ENCODE assay signal across 19 cellular contexts in the genomic region with DNA sequence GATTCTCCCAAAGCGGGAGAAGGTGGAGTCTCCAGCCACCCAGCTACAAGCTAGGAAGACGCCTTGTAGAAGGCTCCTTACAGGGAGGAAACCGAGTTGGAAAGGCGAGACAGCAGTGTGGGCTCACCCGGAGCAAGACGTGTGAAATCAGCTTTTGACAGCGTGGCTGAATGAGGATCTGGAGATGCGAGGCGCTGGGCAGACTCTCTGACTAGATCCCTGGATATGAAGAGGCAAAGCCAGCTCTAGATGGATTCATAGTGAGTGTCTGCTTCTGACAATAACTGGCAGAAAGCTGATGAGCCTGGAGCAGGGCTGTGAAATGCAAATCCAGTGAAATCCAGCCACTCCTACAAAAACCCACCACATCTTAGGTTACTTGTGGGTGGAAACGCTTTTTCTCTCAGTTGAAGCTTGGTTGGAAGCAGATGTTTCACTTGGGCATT. TPM values are rescaled to one million over a fixed set of nuclear protein-coding genes. Genes with fewer than 3 reads are reported as not detected.
DNase-seq lines count a peak whose midpoint lies in the region; ATAC-seq and TF ChIP-seq lines count a peak whose summit lies in the region.
"Had no signal": no experiment of that assay in that cellular context is flagged by ENCODE, and none has a peak within 500 bp of the region (broad histone marks: within the 10 kb centered on the region; RNA-seq: fewer than 3 reads in every experiment).

No MANE protein-coding gene starts in this region.

- peak overlapping the region; percentile 17 for H2AFZ ChIP-seq in osteoblast (ENCODE audit: low read length)

- in situ Hi-C loops in transverse colon (cut with MboI; ENCODE audit: low pct_ligation_motif_present in 1 of 4, low pct_unique_long_range_greater_than_20kb in 1 of 4, low sequenced_read_pairs in 3 of 4) = no loop called here

- no peak for TF ChIP-seq EP300 in transverse colon (IDR thresholded peaks at IDR 0.05; ENCODE audit: low read depth)

- H3K4me3 ChIP-seq in heart left ventricle (no peak overlapping the region), osteoblast (ENCODE audit: insufficient read depth, low read length) (peak overlapping the region; percentile 28), transverse colon (no peak overlapping the region)
- H3K4me3 ChIP-seq: A549, dorsolateral prefrontal cortex, K562 had no signal

- DNase-seq in heart left ventricle = no peak
- DNase-seq in Right ventricle myocardium inferior (ENCODE audit: missing footprints) = no peak
- peak; percentile 32 for DNase-seq in ecto neural progenitor cell (ENCODE audit: low spot score)
- DNase-seq in osteoblast (ENCODE audit: insufficient read length, low spot score, missing footprints) = peak; percentile 36
- DNase-seq in transverse colon = no peak
- DNase-seq in NAMALWA (ENCODE audit: low spot score) = no peak
- DNase-seq in NCI-H1930 (lab: John Stamatoyannopoulos, UW) = no peak
- no peak for DNase-seq in activated CD4-positive, alpha-beta T cell treated with anti-CD3 and anti-CD28 coated beads for 48 hours
- DNase-seq: activated naive CD8-positive, alpha-beta T cell treated with anti-CD3 and anti-CD28 coated beads, Interleukin-2, amount 50 U/mL, for 24 hours; activated T-cell treated with anti-CD3 and anti-CD28 coated beads for 4 hours; Calu3; dorsolateral prefrontal cortex; H7; NCI-H1436 treated with DMSO at 0.1 percent for 48 hours; NCI-H446 treated with DMSO at 0.1 percent for 48 hours had no signal

- ATAC-seq in heart left ventricle (no peak), Right ventricle myocardium inferior (no peak)
- ATAC-seq: activated CD4-positive, CD25-positive, alpha-beta regulatory T cell treated with anti-CD3 and anti-CD28 coated beads, Interleukin-2, amount 50 U/mL, for 24 hours; activated naive CD8-positive, alpha-beta T cell treated with anti-CD3 and anti-CD28 coated beads, Interleukin-2, amount 50 U/mL, for 24 hours; K562; Panc1 had no signal

- H3K9me3 ChIP-seq in heart left ventricle (no peaks in the 10 kb centered on the region), osteoblast (ENCODE audit: low read depth, low read length) (no peaks in the 10 kb centered on the region), transverse colon (no peaks in the 10 kb centered on the region)
- H3K9me3 ChIP-seq: A549 had no signal

- peaks cover 6 to 78% (median 47%) of the 10 kb centered on the region in 12 donors for H3K4me1 ChIP-seq in heart left ventricle
- H3K4me1 ChIP-seq in osteoblast (ENCODE audit: insufficient read depth, low read length) = peaks cover 34% of the 10 kb centered on the region
- peaks cover 2 to 21% (median 11%) of the 10 kb centered on the region in 4 donors for H3K4me1 ChIP-seq in transverse colon

- H3K27me3 ChIP-seq in heart left ventricle (no peaks in the 10 kb centered on the region), osteoblast (ENCODE audit: insufficient read depth, low read length) (no peaks in the 10 kb centered on the region), transverse colon (no peaks in the 10 kb centered on the region)
- H3K27me3 ChIP-seq: dorsolateral prefrontal cortex had no signal

- WGBS in heart left ventricle, 4 donors = 83 to 90% (median 86%) methylated on average over 10 of the region's 10 CpGs
- 87% methylated on average over 10 of the region's 10 CpGs; no CpG with 5 or more reads in 1 of the 2 donors for WGBS in transverse colon (ENCODE audit: low coverage in 1 of 2), 2 donors

- H3K27ac ChIP-seq in heart left ventricle (peak overlapping the region; percentile 49 to 86 (median 74)), osteoblast (ENCODE audit: low read depth, low read length) (peak overlapping the region; percentile 84), transverse colon (peak overlapping the region; percentile 58 to 76 (median 68))
- H3K27ac ChIP-seq: A549 had no signal

- no peaks in the 10 kb centered on the region for H3K79me2 ChIP-seq in osteoblast (ENCODE audit: insufficient read depth, low read length)

- no peak for TF ChIP-seq POLR2A in heart left ventricle (IDR thresholded peaks at IDR 0.05)
- no peak for TF ChIP-seq POLR2A in transverse colon (IDR thresholded peaks at IDR 0.05)

- no peak overlapping the region for H3K4me2 ChIP-seq in osteoblast (ENCODE audit: insufficient read depth, low read length)
- H3K4me2 ChIP-seq: A549 had no signal

- no peaks in the 10 kb centered on the region for H4K20me1 ChIP-seq in osteoblast (ENCODE audit: insufficient read depth, low read length)

- TF ChIP-seq CTCF in heart left ventricle (IDR thresholded peaks at IDR 0.05) (no peak), osteoblast (IDR thresholded peaks at IDR 0.05; ENCODE audit: extremely low read depth, low read depth, low read length) (no peak), transverse colon (IDR thresholded peaks at IDR 0.05) (no peak)

- intact Hi-C loops in heart left ventricle (cut with DNase I) (loop anchor here in 4 of 10 donors (5.0 kb wide), 4 partner anchors 44 to 69 kb away; partner anchors contain the start of genes PML (in 1 of the 4) and STOML1 (in 1 of the 4)), Right ventricle myocardium inferior (cut with DNase I) (no loop called here), transverse colon (cut with DNase I; ENCODE audit: low total_unique reads) (no loop called here)

- peaks cover 0 to 65% (median 20%) of the 10 kb centered on the region in 9 donors for H3K36me3 ChIP-seq in heart left ventricle
- H3K36me3 ChIP-seq in osteoblast (ENCODE audit: insufficient read depth, low read length) = peaks cover 33% of the 10 kb centered on the region
- no peaks in the 10 kb centered on the region for H3K36me3 ChIP-seq in transverse colon

RNA-seq across cellular contexts. Expression of gene GOLGA6A, which starts 41.0 kb away (rescaled TPM):
- not detected for total RNA-seq in heart left ventricle
- not detected for polyA plus RNA-seq in heart left ventricle
- total RNA-seq in Right ventricle myocardium inferior = not detected
- total RNA-seq in osteoblast = under 0.01 TPM in 1 of 2 replicates, not detected in the other
- total RNA-seq in transverse colon = not detected
- total RNA-seq: Calu3, K562 had no signal
- polyA plus RNA-seq: K562 had no signal

RNA-seq across cellular contexts. Expression of gene PML, which starts 46.8 kb away (rescaled TPM):
- total RNA-seq in heart left ventricle (10 to 100 TPM; 18.4 to 68.7 (median 28.0) TPM), Right ventricle myocardium inferior (22.3 TPM), osteoblast (46.7 and 50.7 TPM in 2 replicates), transverse colon (100 to 1,000 TPM in 1 of 4 donors, 10 to 100 TPM in 3; 35.1 to 128 (median 70.0) TPM)
- polyA plus RNA-seq in heart left ventricle = 10 to 100 TPM; 17.0 to 20.8 TPM

RNA-seq across cellular contexts. Expression of gene STOML1, which starts 49.2 kb away (rescaled TPM):
- total RNA-seq in heart left ventricle (10 to 100 TPM; 25.0 to 41.1 (median 27.4) TPM), Right ventricle myocardium inferior (31.2 TPM), osteoblast (14.1 and 15.0 TPM in 2 replicates), transverse colon (10 to 100 TPM in 1 of 4 donors, 1 to 10 TPM in 2, under 1 TPM in 1; 0.75 to 14.6 (median 4.5) TPM)
- 10 to 100 TPM; 27.7 to 38.9 TPM for polyA plus RNA-seq in heart left ventricle

Comparison
In these comparisons a context has a peak if more than half of its experiments do, and no peak if none do; other contexts are left out.
1. DNase-seq: peak in ecto neural progenitor cell (single experiment) and osteoblast (single experiment); none in heart left ventricle (0 of 5), Right ventricle myocardium inferior (single experiment), transverse colon (single experiment), NAMALWA (single experiment), NCI-H1930 (0 of 2) and activated CD4-positive, alpha-beta T cell treated with anti-CD3 and anti-CD28 coated beads for 48 hours (single experiment).
2. Peak in every context shown above with its lines, with median percentiles within 50 percentile points of each other: H3K27ac ChIP-seq.